8 cellular contexts compared by ENCODE assay signal in the genomic region with DNA sequence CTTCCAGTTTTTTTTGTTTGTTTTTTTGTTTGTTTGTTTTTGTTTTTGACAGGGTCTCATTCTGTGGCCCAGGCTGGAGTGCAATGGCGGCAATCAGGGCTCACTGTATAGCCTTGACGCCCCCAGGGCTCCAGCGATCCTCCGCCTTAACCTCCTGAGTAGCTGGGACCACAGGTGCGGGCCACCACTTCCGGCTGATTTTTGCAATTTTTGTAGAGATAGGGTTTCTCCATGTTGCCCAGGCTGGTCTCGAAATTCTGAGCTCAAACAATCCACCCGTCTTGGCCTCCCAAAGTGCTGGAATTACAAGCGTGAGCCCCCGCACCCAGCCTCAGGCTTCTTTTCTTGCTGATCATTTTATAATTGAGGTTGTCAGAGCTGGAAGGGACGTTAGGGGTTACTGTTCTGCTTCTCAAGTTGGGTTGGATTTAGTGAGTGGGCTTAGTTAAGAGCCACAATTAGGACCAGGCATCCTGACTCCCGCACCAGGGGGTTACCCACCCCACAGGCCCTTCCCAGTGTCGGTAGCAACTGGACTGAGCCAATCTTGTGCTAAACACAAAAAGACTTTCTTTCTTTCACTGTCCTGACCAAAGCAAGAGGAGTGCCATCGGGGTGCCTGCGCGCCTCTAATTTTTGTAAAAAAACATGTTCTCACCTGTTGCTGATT. TPM values are rescaled to one million over a fixed set of nuclear protein-coding genes. Genes with fewer than 3 reads are reported as not detected.
A peak's percentile ranks its signal among the peaks of the same experiment; 100 is the strongest.
DNase-seq lines count a peak whose midpoint lies in the region; ATAC-seq and TF ChIP-seq lines count a peak whose summit lies in the region.

No MANE protein-coding gene starts in this region.

- no peaks in the 10 kb centered on the region for H3K79me2 ChIP-seq in Loucy (ENCODE audit: insufficient read depth, low read length)

- peak overlapping the region; percentile 63 for H3K27ac Mint-ChIP-seq in activated CD4-positive, alpha-beta T cell treated with anti-CD3 and anti-CD28 coated beads, Interleukin-2, amount 10 ng/mL, durations not matched to agents 7 days and 5 days
- H3K27ac Mint-ChIP-seq in progenitor cell of endocrine pancreas = no peak overlapping the region

- peak; percentile 19 for DNase-seq in activated CD4-positive, alpha-beta T cell treated with anti-CD3 and anti-CD28 coated beads, Interleukin-2, amount 10 ng/mL, durations not matched to agents 7 days and 5 days
- no peak for DNase-seq in activated CD4-positive, alpha-beta T cell treated with anti-CD3 and anti-CD28 coated beads for 1 hour
- DNase-seq in coronary artery (ENCODE audit: low spot score) = no peak
- DNase-seq in progenitor cell of endocrine pancreas (ENCODE audit: low spot score, unreplicated experiment) = no peak
- no peak for DNase-seq in CD1c-positive myeloid dendritic cell (ENCODE audit: extremely low spot score)
- DNase-seq in DMS114 treated with DMSO at 0.1 percent for 48 hours (lab: John Stamatoyannopoulos, UW; ENCODE audit: unreplicated experiment) = no peak

- no peaks in the 10 kb centered on the region for H3K27me3 ChIP-seq in Loucy (ENCODE audit: insufficient read depth, low read length, poor library complexity, severe bottlenecking)

- TF ChIP-seq CTCF in Loucy (conservative IDR thresholded peaks at IDR 0.05; ENCODE audit: low read length) = no peak
- TF ChIP-seq CTCF in coronary artery (IDR thresholded peaks at IDR 0.05) = no peak
- TF ChIP-seq CTCF in progenitor cell of endocrine pancreas (IDR thresholded peaks at IDR 0.05; ENCODE audit: unreplicated experiment) = no peak

- peaks cover 32% of the 10 kb centered on the region for H3K4me1 Mint-ChIP-seq in activated CD4-positive, alpha-beta T cell treated with anti-CD3 and anti-CD28 coated beads, Interleukin-2, amount 10 ng/mL, durations not matched to agents 7 days and 5 days
- peaks cover 10% of the 10 kb centered on the region for H3K4me1 Mint-ChIP-seq in progenitor cell of endocrine pancreas (ENCODE audit: low read depth)

- H3K4me3 ChIP-seq in Loucy (ENCODE audit: low read length, poor library complexity, severe bottlenecking) (peak overlapping the region; percentile 70), coronary artery (peak overlapping the region; percentile 50)

- POLR2A ChIA-PET in activated CD4-positive, alpha-beta T cell treated with anti-CD3 and anti-CD28 coated beads, Interleukin-2, amount 10 ng/mL, durations not matched to agents 7 days and 5 days (lab: Charles Lee) = no interaction called here

- H3K9me2 ChIP-seq in Loucy (replicated peaks; ENCODE audit: low read depth, low read length) = no peaks in the 10 kb centered on the region

- peak overlapping the region; percentile 63 for H3K9ac ChIP-seq in Loucy (ENCODE audit: low read depth, low read length, poor library complexity, severe bottlenecking)

- H2AFZ ChIP-seq in Loucy (ENCODE audit: low read length) = peak overlapping the region; percentile 69

- peaks cover 3% of the 10 kb centered on the region for H3K9me3 Mint-ChIP-seq in activated CD4-positive, alpha-beta T cell treated with anti-CD3 and anti-CD28 coated beads, Interleukin-2, amount 10 ng/mL, durations not matched to agents 7 days and 5 days
- peaks cover 5% of the 10 kb centered on the region for H3K9me3 Mint-ChIP-seq in progenitor cell of endocrine pancreas (ENCODE audit: low read depth)

- peak overlapping the region; percentile 64 for H3K4me2 ChIP-seq in Loucy (ENCODE audit: low read depth, low read length, poor library complexity, severe bottlenecking)

- peak overlapping the region; percentile 37 for H3K4me3 Mint-ChIP-seq in activated CD4-positive, alpha-beta T cell treated with anti-CD3 and anti-CD28 coated beads, Interleukin-2, amount 10 ng/mL, durations not matched to agents 7 days and 5 days
- peak overlapping the region; percentile 51 for H3K4me3 Mint-ChIP-seq in progenitor cell of endocrine pancreas (ENCODE audit: low read depth)

- ATAC-seq in HG03457 (IDR thresholded peaks at IDR 0.05; ENCODE audit: unreplicated experiment) = no peak

- H3K9me3 ChIP-seq in Loucy (ENCODE audit: insufficient read depth, low read depth, low read length) = no peaks in the 10 kb centered on the region

- no peaks in the 10 kb centered on the region for H4K20me1 ChIP-seq in Loucy (ENCODE audit: insufficient read depth, low read length, poor library complexity, severe bottlenecking)

- H3K27me3 Mint-ChIP-seq in activated CD4-positive, alpha-beta T cell treated with anti-CD3 and anti-CD28 coated beads, Interleukin-2, amount 10 ng/mL, durations not matched to agents 7 days and 5 days = peaks cover 84% of the 10 kb centered on the region
- H3K27me3 Mint-ChIP-seq in progenitor cell of endocrine pancreas = peaks cover 90% of the 10 kb centered on the region

- H3K4me1 ChIP-seq in Loucy (ENCODE audit: insufficient read depth, low read length, poor library complexity, severe bottlenecking) = no peaks in the 10 kb centered on the region

- H3F3A ChIP-seq in Loucy (ENCODE audit: low read depth) = no peaks in the 10 kb centered on the region

- CTCF ChIA-PET in activated CD4-positive, alpha-beta T cell treated with anti-CD3 and anti-CD28 coated beads, Interleukin-2, amount 10 ng/mL, durations not matched to agents 7 days and 5 days (lab: Charles Lee) = interaction anchor here (0.6 to 0.9 kb wide), 2 partner anchors 43 to 931 kb away, joined by 3 to 5 read pairs; no protein-coding TSS in a partner anchor

- H3K27ac ChIP-seq in coronary artery = no peak overlapping the region

- H3K36me3 Mint-ChIP-seq in activated CD4-positive, alpha-beta T cell treated with anti-CD3 and anti-CD28 coated beads, Interleukin-2, amount 10 ng/mL, durations not matched to agents 7 days and 5 days (ENCODE audit: low read depth) = peaks cover 6% of the 10 kb centered on the region
- H3K36me3 Mint-ChIP-seq in progenitor cell of endocrine pancreas (ENCODE audit: insufficient read depth) = no peaks in the 10 kb centered on the region

- H3K36me3 ChIP-seq in Loucy (ENCODE audit: insufficient read depth, low read length) = no peaks in the 10 kb centered on the region

RNA-seq across cellular contexts. Expression of a gene that starts 13.1 kb away (rescaled TPM):
- 1 to 10 TPM; 1.5 to 1.6 TPM for total RNA-seq in activated CD4-positive, alpha-beta T cell treated with anti-CD3 and anti-CD28 coated beads, Interleukin-2, amount 10 ng/mL, durations not matched to agents 7 days and 5 days
- total RNA-seq in progenitor cell of endocrine pancreas = 38.5 and 40.1 TPM in 2 replicates

RNA-seq across cellular contexts. Expression of a gene that starts 40.1 kb away (rescaled TPM):
- 1 to 10 TPM; 6.5 to 7.5 TPM for total RNA-seq in activated CD4-positive, alpha-beta T cell treated with anti-CD3 and anti-CD28 coated beads, Interleukin-2, amount 10 ng/mL, durations not matched to agents 7 days and 5 days
- total RNA-seq in progenitor cell of endocrine pancreas = 9.0 and 9.2 TPM in 2 replicates

RNA-seq across cellular contexts. Expression of a gene that starts 47.1 kb away (rescaled TPM):
- total RNA-seq in activated CD4-positive, alpha-beta T cell treated with anti-CD3 and anti-CD28 coated beads, Interleukin-2, amount 10 ng/mL, durations not matched to agents 7 days and 5 days = under 1 TPM in 1 of 2 experiments, not detected in 1; 0.12 TPM
- total RNA-seq in progenitor cell of endocrine pancreas = 0.24 TPM in 1 of 2 replicates, not detected in the other

RNA-seq across cellular contexts. Expression of a gene that starts 55.0 kb away (rescaled TPM):
- 10 to 100 TPM in 1 of 2 experiments, 1 to 10 TPM in 1; 8.1 to 10.5 TPM for total RNA-seq in activated CD4-positive, alpha-beta T cell treated with anti-CD3 and anti-CD28 coated beads, Interleukin-2, amount 10 ng/mL, durations not matched to agents 7 days and 5 days
- total RNA-seq in progenitor cell of endocrine pancreas = 25.9 and 27.5 TPM in 2 replicates

Comparison
In these comparisons a context has a peak if more than half of its experiments do, and no peak if none do; other contexts are left out.
1. RNA of a gene that starts 13.1 kb away (total RNA-seq): 38.5 to 40.1 TPM in progenitor cell of endocrine pancreas; 1.5 to 1.6 TPM in activated CD4-positive, alpha-beta T cell treated with anti-CD3 and anti-CD28 coated beads, Interleukin-2, amount 10 ng/mL, durations not matched to agents 7 days and 5 days; every median in the first group is over 10 times any median in the second.